ENCODE assay signal across 8 cellular contexts in genomic region chr1:9101510-9102146, GRCh38. TPM values are rescaled to one million over a fixed set of nuclear protein-coding genes. Genes with fewer than 3 reads are reported as not detected.
DNase-seq lines count a peak whose midpoint lies in the region; ATAC-seq and TF ChIP-seq lines count a peak whose summit lies in the region.

No MANE protein-coding gene starts in this region.

- no peaks in the 10 kb centered on the region for H4K20me1 ChIP-seq in MM.1S (ENCODE audit: insufficient read depth, low read length)

- H3K4me3 ChIP-seq in MM.1S (ENCODE audit: low read length) = no peak overlapping the region
- H3K4me3 ChIP-seq in fibroblast of the aortic adventitia (ENCODE audit: low read depth, low read length) = no peak overlapping the region

- peak; percentile 17 for ATAC-seq in omental fat pad (ENCODE audit: low FRiP score)
- ATAC-seq in GM21786 (IDR thresholded peaks at IDR 0.05; ENCODE audit: unreplicated experiment) = no peak

- no peaks in the 10 kb centered on the region for H3K36me3 ChIP-seq in MM.1S (replicated peaks; ENCODE audit: insufficient read depth, low read length)

- no peaks in the 10 kb centered on the region for H3K9me3 ChIP-seq in MM.1S (replicated peaks; ENCODE audit: insufficient read depth, low read length)

- TF ChIP-seq CTCF in 22Rv1 (IDR thresholded peaks at IDR 0.05) (peak; percentile 75), MM.1S (IDR thresholded peaks at IDR 0.05; ENCODE audit: low read length) (peak; percentile 74), fibroblast of the aortic adventitia (IDR thresholded peaks at IDR 0.05; ENCODE audit: insufficient read depth, low read length) (peak; percentile 88), omental fat pad (IDR thresholded peaks at IDR 0.05) (peak in 1 of 3 donors; percentile 27)

- no peaks in the 10 kb centered on the region for H3K79me2 ChIP-seq in MM.1S (ENCODE audit: low read length)

- DNase-seq in ELF-1 (ENCODE audit: low read depth, low spot score) (peak; percentile 80), MM.1S (peak; percentile 73), SW480 (ENCODE audit: low spot score) (peak; percentile 69), fibroblast of the aortic adventitia (ENCODE audit: low read depth) (peak; percentile 78), omental fat pad (ENCODE audit: low spot score) (no peak), OCI-M2 (lab: John Stamatoyannopoulos, UW; ENCODE audit: unreplicated experiment) (no peak)

- peaks cover 27% of the 10 kb centered on the region for H3K27me3 ChIP-seq in MM.1S (replicated peaks; ENCODE audit: insufficient read depth, low read length)

- no peaks in the 10 kb centered on the region for H3F3A ChIP-seq in MM.1S (ENCODE audit: insufficient read depth, low read length)

- no peak overlapping the region for H2AFZ ChIP-seq in MM.1S (ENCODE audit: low read length)

- H3K27ac ChIP-seq in 22Rv1 = no peak overlapping the region
- H3K27ac ChIP-seq in MM.1S (ENCODE audit: low read length) = no peak overlapping the region

- H3K4me2 ChIP-seq in MM.1S (ENCODE audit: low read depth, low read length) = no peak overlapping the region

- H3K9me2 ChIP-seq in MM.1S (replicated peaks; ENCODE audit: insufficient read depth, low read length) = no peaks in the 10 kb centered on the region

- no peak overlapping the region for H3K9ac ChIP-seq in MM.1S (ENCODE audit: low read length)

- no peaks in the 10 kb centered on the region for H3K4me1 ChIP-seq in MM.1S (ENCODE audit: low read length)

RNA-seq across cellular contexts. Expression of gene GPR157, which starts 27.3 kb away (rescaled TPM):
- total RNA-seq in fibroblast of the aortic adventitia (ENCODE audit: low replicate concordance) = 1.6 and 2.2 TPM in 2 replicates
- 1 to 10 TPM; 1.6 to 8.8 (median 6.9) TPM for total RNA-seq in omental fat pad

RNA-seq across cellular contexts. Expression of gene SLC2A5, which starts 32.2 kb away (rescaled TPM):
- 0.90 and 1.1 TPM in 2 replicates for total RNA-seq in fibroblast of the aortic adventitia (ENCODE audit: low replicate concordance)
- total RNA-seq in omental fat pad = 1 to 10 TPM in 2 of 4 donors, under 1 TPM in 2; 0.32 to 7.9 (median 2.3) TPM

Comparison
In these comparisons a context has a peak if more than half of its experiments do, and no peak if none do; other contexts are left out.
1. DNase-seq: peak in ELF-1 (single experiment), MM.1S (single experiment), SW480 (single experiment) and fibroblast of the aortic adventitia (single experiment); none in omental fat pad (single experiment) and OCI-M2 (single experiment).